In genomic region chr7:47937711-47938573, GRCh38 we compare ENCODE assay signal across 1 cellular context.
TF ChIP-seq lines count a peak whose summit lies in the region.

No MANE protein-coding gene starts in this region.

TF ChIP-seq in SK-N-SH, 30 proteins besides CTCF, POLR2A, EP300 and RAD21 (continued from another document):
- TF ChIP-seq, protein P1, sequence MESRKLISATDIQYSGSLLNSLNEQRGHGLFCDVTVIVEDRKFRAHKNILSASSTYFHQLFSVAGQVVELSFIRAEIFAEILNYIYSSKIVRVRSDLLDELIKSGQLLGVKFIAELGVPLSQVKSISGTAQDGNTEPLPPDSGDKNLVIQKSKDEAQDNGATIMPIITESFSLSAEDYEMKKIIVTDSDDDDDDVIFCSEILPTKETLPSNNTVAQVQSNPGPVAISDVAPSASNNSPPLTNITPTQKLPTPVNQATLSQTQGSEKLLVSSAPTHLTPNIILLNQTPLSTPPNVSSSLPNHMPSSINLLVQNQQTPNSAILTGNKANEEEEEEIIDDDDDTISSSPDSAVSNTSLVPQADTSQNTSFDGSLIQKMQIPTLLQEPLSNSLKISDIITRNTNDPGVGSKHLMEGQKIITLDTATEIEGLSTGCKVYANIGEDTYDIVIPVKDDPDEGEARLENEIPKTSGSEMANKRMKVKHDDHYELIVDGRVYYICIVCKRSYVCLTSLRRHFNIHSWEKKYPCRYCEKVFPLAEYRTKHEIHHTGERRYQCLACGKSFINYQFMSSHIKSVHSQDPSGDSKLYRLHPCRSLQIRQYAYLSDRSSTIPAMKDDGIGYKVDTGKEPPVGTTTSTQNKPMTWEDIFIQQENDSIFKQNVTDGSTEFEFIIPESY (IDR thresholded peaks at IDR 0.05; ENCODE audit: borderline replicate concordance, low read depth): no peak
